In genomic region chrX:40116925-40117324, GRCh38 we compare ENCODE assay signal across 1 cellular context.
TF ChIP-seq lines count a peak whose summit lies in the region.

No MANE protein-coding gene starts in this region.

TF ChIP-seq in K562, 482 proteins besides CTCF, POLR2A, EP300 and RAD21:
- TF ChIP-seq ZNF592 (IDR thresholded peaks at IDR 0.05) (0 out of 2 replicates have a peak, but pooled peaks have one; percentile 20), BCOR (IDR thresholded peaks at IDR 0.05) (no peak), PBX2 (CRISPR knock-in tag; IDR thresholded peaks at IDR 0.05; ENCODE audit: low read depth) (no peak), PBX2 (tag; conservative IDR thresholded peaks at IDR 0.05; ENCODE audit: low read depth) (peak; percentile 75), ZBTB8A (IDR thresholded peaks at IDR 0.05; ENCODE audit: partially characterized antibody) (no peak), MEIS2 (IDR thresholded peaks at IDR 0.05; ENCODE audit: partially characterized antibody) (peak; percentile 86), CXXC5 (CRISPR knock-in tag; IDR thresholded peaks at IDR 0.05) (no peak), ZEB2 (IDR thresholded peaks at IDR 0.05) (no peak), KLF1 (tag; IDR thresholded peaks at IDR 0.05) (no peak), ZNF318 (IDR thresholded peaks at IDR 0.05; ENCODE audit: borderline replicate concordance in 1 of 2, low read depth in 1 of 2) (no peak), NR4A1 (CRISPR knock-in tag; IDR thresholded peaks at IDR 0.05) (no peak), NR4A1 (tag; IDR thresholded peaks at IDR 0.05) (no peak), PKNOX1 (IDR thresholded peaks at IDR 0.05) (peak; percentile 86), ZNF639 (CRISPR knock-in tag; conservative IDR thresholded peaks at IDR 0.05 in 1 of 2, IDR thresholded peaks at IDR 0.05 in 1 of 2) (0 out of 4 replicates have a peak, but pooled peaks of 1 of the 2 experiments have one; percentile 10)
